In the genomic region with DNA sequence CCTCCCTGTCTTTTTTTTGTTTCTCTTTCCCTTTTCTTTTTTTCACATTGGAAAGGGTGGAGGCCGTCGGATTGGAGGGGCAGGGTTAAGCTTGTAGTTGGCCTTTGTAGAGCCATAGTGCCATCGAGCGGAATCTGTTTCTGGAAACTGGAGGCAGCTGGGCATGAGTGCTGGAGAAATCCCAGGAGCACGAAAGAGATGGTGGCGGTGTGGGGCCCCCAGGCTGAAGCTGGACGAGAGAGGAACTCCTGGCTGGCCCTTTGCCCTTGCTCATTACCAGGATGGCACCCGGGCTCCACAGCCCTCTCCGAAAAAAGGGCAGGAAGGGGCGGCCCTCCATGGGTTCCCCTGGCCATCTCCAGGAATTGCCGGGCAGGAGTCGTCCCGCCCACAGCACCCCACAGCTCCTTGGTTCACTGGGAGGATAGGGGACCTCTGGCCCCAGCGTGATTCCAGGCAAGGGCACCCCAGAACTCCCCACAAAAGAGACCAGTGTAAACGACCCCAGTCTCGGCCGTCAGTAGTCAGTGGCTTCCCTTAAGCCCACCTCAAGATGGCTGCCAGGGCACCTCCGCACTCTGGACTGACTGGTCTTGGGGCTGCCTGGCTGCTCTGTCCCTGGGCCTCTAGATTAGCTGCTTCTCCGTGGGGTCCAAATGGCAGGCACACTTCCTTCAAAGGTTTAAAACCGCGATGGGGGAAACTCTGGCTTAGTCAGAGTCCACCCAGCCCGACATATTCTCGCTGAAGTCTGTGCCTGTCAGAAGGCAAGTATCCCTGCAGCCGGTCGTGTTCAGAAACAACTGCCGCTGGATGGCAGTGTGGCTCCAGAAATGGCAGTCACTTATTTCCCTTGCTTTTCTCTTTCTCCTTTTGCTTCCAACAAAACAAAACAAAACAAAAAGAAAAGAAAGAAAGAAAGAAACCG, we compare ENCODE assay signal across 8 cellular contexts.
A peak's percentile ranks its signal among the peaks of the same experiment; 100 is the strongest.
DNase-seq lines count a peak whose midpoint lies in the region; ATAC-seq and TF ChIP-seq lines count a peak whose summit lies in the region.

No MANE protein-coding gene starts in this region.

- no peak overlapping the region for H3K4me3 ChIP-seq in CD8-positive, alpha-beta memory T cell (ENCODE audit: low read length)
- H3K4me3 ChIP-seq in SK-N-SH (ENCODE audit: low read depth in 2 of 2, low read length in 1 of 2): peak overlapping the region; percentile 48 to 52
- H3K4me3 ChIP-seq in heart right ventricle: peak overlapping the region in 5 of 10 donors; percentile 15 to 64 (median 52)
- H3K4me3 ChIP-seq in rectal smooth muscle tissue (ENCODE audit: low read length): peak overlapping the region; percentile 88

- peaks cover 0 to 14% (median 2%) of the 10 kb centered on the region in 3 donors for H3K36me3 Mint-ChIP-seq in CD8-positive, alpha-beta memory T cell

- no peak for TF ChIP-seq EP300 in SK-N-SH (IDR thresholded peaks at IDR 0.05; ENCODE audit: borderline replicate concordance in 1 of 2, low read depth in 1 of 2, low read length in 1 of 2)

- no peaks in the 10 kb centered on the region for H3F3A ChIP-seq in SK-N-SH (replicated peaks; ENCODE audit: insufficient read depth)

- H3K9me3 Mint-ChIP-seq in CD8-positive, alpha-beta memory T cell: no peaks in the 10 kb centered on the region

- CTCF ChIA-PET in CD8-positive, alpha-beta memory T cell (lab: Charles Lee): interaction anchor here (1.1 kb wide), 1 partner anchor 38 kb away, joined by 4 read pairs; no protein-coding TSS in a partner anchor
- CTCF ChIA-PET in SK-N-SH (lab: Yijun Ruan, JAX): interaction anchor here (1.0 to 1.2 kb wide), 3 partner anchors 20 to 39 kb away, joined by 3 to 4 read pairs (median 3); no protein-coding TSS in a partner anchor

- peaks cover 0 to 2% of the 10 kb centered on the region in 2 donors for H3K27me3 Mint-ChIP-seq in CD8-positive, alpha-beta memory T cell

- peak overlapping the region in 5 of 7 donors; percentile 91 to 97 (median 96) for H3K4me3 Mint-ChIP-seq in CD8-positive, alpha-beta memory T cell

- H3K27ac ChIP-seq in CD8-positive, alpha-beta memory T cell (ENCODE audit: low read depth, low read length): no peak overlapping the region
- peak overlapping the region in 1 of 2 experiments; percentile 48; a peak in 1 of 4 replicates for H3K27ac ChIP-seq in SK-N-SH (ENCODE audit: low read depth in 2 of 2, low read length in 1 of 2)
- H3K27ac ChIP-seq in heart right ventricle: peak overlapping the region in 3 of 10 donors; percentile 76 to 86 (median 83)
- H3K27ac ChIP-seq in rectal smooth muscle tissue (ENCODE audit: low read depth, low read length): peak overlapping the region; percentile 94

- H3K4me1 ChIP-seq in CD8-positive, alpha-beta memory T cell (ENCODE audit: insufficient read depth, low read length): peaks cover 29% of the 10 kb centered on the region
- peaks cover 0 to 6% of the 10 kb centered on the region in 2 experiments; a peak in 1 of 4 replicates for H3K4me1 ChIP-seq in SK-N-SH (ENCODE audit: control insufficient read depth in 1 of 2, insufficient read depth in 2 of 2, low read depth in 1 of 2, low read length in 1 of 2)
- peaks cover 0 to 12% (median 8%) of the 10 kb centered on the region in 9 donors for H3K4me1 ChIP-seq in heart right ventricle
- peaks cover 4% of the 10 kb centered on the region for H3K4me1 ChIP-seq in rectal smooth muscle tissue (ENCODE audit: control insufficient read depth, insufficient read depth, low read length)

- H2AFZ ChIP-seq in SK-N-SH (ENCODE audit: low read depth): peak overlapping the region; percentile 79

- WGBS in SK-N-SH (ENCODE audit: low lambda C conversion rate): 55% methylated on average over 21 of the region's 27 CpGs
- WGBS in heart right ventricle, 2 donors: 56 to 63% methylated on average over 27 of the region's 27 CpGs

- H4K20me1 ChIP-seq in SK-N-SH (ENCODE audit: insufficient read depth): no peaks in the 10 kb centered on the region

- POLR2A ChIA-PET in CD8-positive, alpha-beta memory T cell (lab: Charles Lee): no interaction called here
- POLR2A ChIA-PET in SK-N-SH (lab: Yijun Ruan, JAX): no interaction called here

- H3K36me3 ChIP-seq in CD8-positive, alpha-beta memory T cell (ENCODE audit: insufficient read depth, low read length): no peaks in the 10 kb centered on the region
- H3K36me3 ChIP-seq in SK-N-SH (replicated peaks in 1 of 2; ENCODE audit: control insufficient read depth in 1 of 2, insufficient read depth in 2 of 2, low read length in 1 of 2) (no peaks in the 10 kb centered on the region), heart right ventricle (no peaks in the 10 kb centered on the region), rectal smooth muscle tissue (ENCODE audit: control insufficient read depth, insufficient read depth, low read length) (no peaks in the 10 kb centered on the region)

- peak; percentile 81 for TF ChIP-seq RAD21 in SK-N-SH (IDR thresholded peaks at IDR 0.05; ENCODE audit: low read length)

- DNase-seq in CD8-positive, alpha-beta memory T cell: peak in 4 of 5 donors; percentile 11 to 73 (median 66)
- DNase-seq in SK-N-SH: peak; percentile 47
- peak; percentile 49 for DNase-seq in amniotic epithelial cell (ENCODE audit: low read depth)
- DNase-seq in heart right ventricle: peak; percentile 36 to 48
- DNase-seq in GM19240 (ENCODE audit: insufficient read length, low spot score): no peak

- H3K4me1 Mint-ChIP-seq in CD8-positive, alpha-beta memory T cell: peaks cover 36 to 54% (median 51%) of the 10 kb centered on the region in 3 donors

- H3K79me2 ChIP-seq in SK-N-SH (ENCODE audit: insufficient read depth): no peaks in the 10 kb centered on the region

- intact Hi-C loops in heart right ventricle (cut with DNase I): loop anchor here in 2 of 10 donors (5.0 to 10.0 kb wide), 3 partner anchors 52 to 179 kb away; no protein-coding TSS in a partner anchor

- peak overlapping the region in 6 of 8 donors; percentile 55 to 94 (median 88) for H3K27ac Mint-ChIP-seq in CD8-positive, alpha-beta memory T cell

- peak; percentile 63 for TF ChIP-seq CTCF in SK-N-SH (IDR thresholded peaks at IDR 0.05)
- peak in 8 of 9 donors; percentile 9 to 62 (median 53) for TF ChIP-seq CTCF in heart right ventricle (IDR thresholded peaks at IDR 0.05)

- ATAC-seq in HG03135 (IDR thresholded peaks at IDR 0.05; ENCODE audit: unreplicated experiment) (peak; percentile 63), heart right ventricle (peak; percentile 71 to 91 (median 82)), GM21619 (IDR thresholded peaks at IDR 0.05; ENCODE audit: unreplicated experiment) (no peak)

- H3K9me2 ChIP-seq in SK-N-SH: no peaks in the 10 kb centered on the region

- no peaks in the 10 kb centered on the region for H3K9me3 ChIP-seq in CD8-positive, alpha-beta memory T cell (ENCODE audit: low read length)
- H3K9me3 ChIP-seq in SK-N-SH: no peaks in the 10 kb centered on the region
- no peaks in the 10 kb centered on the region for H3K9me3 ChIP-seq in heart right ventricle

- H3K9ac ChIP-seq in SK-N-SH: peak overlapping the region; percentile 16; the same call in 1 of the 2 replicates
- peak overlapping the region; percentile 80 for H3K9ac ChIP-seq in rectal smooth muscle tissue (ENCODE audit: low read length)

- H3K27me3 ChIP-seq in CD8-positive, alpha-beta memory T cell (ENCODE audit: insufficient read depth, low read length, poor library complexity, severe bottlenecking): no peaks in the 10 kb centered on the region
- H3K27me3 ChIP-seq in SK-N-SH (ENCODE audit: insufficient read depth): no peaks in the 10 kb centered on the region
- H3K27me3 ChIP-seq in heart right ventricle: peaks cover 0 to 4% (median 0%) of the 10 kb centered on the region in 7 donors
- no peaks in the 10 kb centered on the region for H3K27me3 ChIP-seq in rectal smooth muscle tissue (ENCODE audit: control insufficient read depth, insufficient read depth, low read length)

- peak overlapping the region; percentile 72 for H3K4me2 ChIP-seq in SK-N-SH

TF ChIP-seq in SK-N-SH, 30 proteins besides CTCF, POLR2A, EP300 and RAD21:
- no peak for TF ChIP-seq USF1 (IDR thresholded peaks at IDR 0.05; ENCODE audit: borderline replicate concordance, low read depth)
- peak; percentile 85 for TF ChIP-seq YY1 (IDR thresholded peaks at IDR 0.05; ENCODE audit: low read depth)
- TF ChIP-seq SMC3 (IDR thresholded peaks at IDR 0.05; ENCODE audit: low read depth, low read length): peak; percentile 43
- peak; percentile 26; the same call in 1 of the 2 replicates for TF ChIP-seq MXI1 (IDR thresholded peaks at IDR 0.05; ENCODE audit: low read depth, low read length)
